8 cellular contexts compared by ENCODE assay signal in the genomic region with DNA sequence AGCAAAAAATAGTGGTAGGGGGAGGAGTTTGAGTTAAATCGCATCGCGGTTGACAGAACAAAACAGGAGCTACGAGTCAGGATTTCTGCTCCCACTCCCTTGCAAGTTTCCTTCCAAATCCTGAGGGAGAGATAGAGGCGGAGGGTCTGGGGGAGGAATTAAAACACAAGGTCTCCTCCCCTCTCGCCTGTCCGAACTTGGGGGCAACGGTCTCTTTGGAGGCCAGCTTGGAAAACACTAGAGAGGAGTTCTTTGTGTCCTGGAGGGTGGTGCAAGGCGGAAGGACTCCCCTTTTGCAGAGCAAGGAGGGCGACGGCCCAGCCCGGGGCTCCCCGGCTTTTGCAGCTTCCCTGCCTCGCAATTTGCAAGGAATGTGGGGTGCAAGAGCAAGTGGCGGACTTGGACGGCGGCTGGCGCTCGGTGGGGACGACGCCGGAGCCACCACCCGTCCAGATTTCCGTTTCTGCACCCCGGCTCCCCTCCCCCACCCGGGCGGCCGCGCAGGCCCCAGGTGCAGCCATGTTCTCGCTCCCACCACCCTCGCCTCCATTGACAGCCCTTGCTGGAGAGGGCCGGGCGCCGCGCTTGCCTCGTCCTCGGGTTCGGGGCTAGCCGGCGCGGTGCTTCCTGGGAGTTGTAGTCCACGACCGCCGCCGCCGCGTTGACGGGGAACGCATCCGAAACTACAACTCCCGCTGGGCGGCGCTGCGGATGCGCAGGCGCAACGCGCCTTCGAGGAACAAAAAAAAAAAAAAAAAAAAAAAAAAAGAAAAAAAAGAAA. TPM values are rescaled to one million over a fixed set of nuclear protein-coding genes. Genes with fewer than 3 reads are reported as not detected.
DNase-seq lines count a peak whose midpoint lies in the region; ATAC-seq, FAIRE-seq and TF ChIP-seq lines count a peak whose summit lies in the region.

No MANE protein-coding gene starts in this region.

- H2BK5ac ChIP-seq in H1 (ENCODE audit: low read depth, low read length): peak overlapping the region; percentile 99

- no peak for TF ChIP-seq EP300 in H1 (IDR thresholded peaks at IDR 0.05; ENCODE audit: borderline replicate concordance in 1 of 2, low read depth in 2 of 2, low read length in 2 of 2)

- CTCF ChIA-PET in activated CD8-positive, alpha-beta memory T cell treated with anti-CD3 and anti-CD28 coated beads, Interleukin-2, amount 10 ng/mL, durations not matched to agents 7 days and 5 days (lab: Charles Lee): interaction anchor here (0.6 to 0.7 kb wide), 2 partner anchors 63 to 240 kb away, joined by 3 to 4 read pairs; no protein-coding TSS in a partner anchor
- CTCF ChIA-PET in H1 (lab: Charles Lee; ENCODE audit: partially characterized antibody): interaction anchor here (0.9 to 1.3 kb wide), 2 partner anchors 67 to 251 kb away, joined by 4 read pairs; no protein-coding TSS in a partner anchor

- H3K36me3 Mint-ChIP-seq in activated CD8-positive, alpha-beta memory T cell treated with anti-CD3 and anti-CD28 coated beads, Interleukin-2, amount 10 ng/mL, durations not matched to agents 7 days and 5 days: peaks cover 7% of the 10 kb centered on the region

- H3K56ac ChIP-seq in H1 (replicated peaks; ENCODE audit: insufficient read length, low read depth, low read length): peak overlapping the region; percentile 97

- peaks cover 3 to 27% of the 10 kb centered on the region in 2 experiments; a peak in 3 of 4 replicates for H3K79me2 ChIP-seq in H1 (ENCODE audit: control insufficient read depth in 1 of 2, insufficient read depth in 2 of 2, low read length in 2 of 2)

- H3K14ac ChIP-seq in H1 (ENCODE audit: insufficient read length): no peak overlapping the region

- peaks cover 49% of the 10 kb centered on the region for H3K4me1 Mint-ChIP-seq in activated CD8-positive, alpha-beta memory T cell treated with anti-CD3 and anti-CD28 coated beads, Interleukin-2, amount 10 ng/mL, durations not matched to agents 7 days and 5 days

- H3K4me3 Mint-ChIP-seq in activated CD8-positive, alpha-beta memory T cell treated with anti-CD3 and anti-CD28 coated beads, Interleukin-2, amount 10 ng/mL, durations not matched to agents 7 days and 5 days: peak overlapping the region; percentile 81

- no peak overlapping the region for H3K23ac ChIP-seq in H1 (ENCODE audit: insufficient read length)

- no peak overlapping the region for H2AFZ ChIP-seq in H1 (ENCODE audit: low read length)

- TF ChIP-seq CTCF in H1 (IDR thresholded peaks at IDR 0.05; ENCODE audit: control extremely low read depth in 1 of 3, insufficient read depth in 1 of 3, low read depth in 1 of 3, low read length in 3 of 3): no peak

- H3K4me2 ChIP-seq in H1 (ENCODE audit: insufficient read depth in 1 of 2, low read depth in 2 of 2, low read length in 2 of 2): peak overlapping the region; percentile 65 to 96

- peak overlapping the region; percentile 93 for H3K27ac Mint-ChIP-seq in activated CD8-positive, alpha-beta memory T cell treated with anti-CD3 and anti-CD28 coated beads, Interleukin-2, amount 10 ng/mL, durations not matched to agents 7 days and 5 days

- H3K9me3 Mint-ChIP-seq in activated CD8-positive, alpha-beta memory T cell treated with anti-CD3 and anti-CD28 coated beads, Interleukin-2, amount 10 ng/mL, durations not matched to agents 7 days and 5 days (ENCODE audit: low read depth): no peaks in the 10 kb centered on the region

- peak overlapping the region; percentile 81 to 95 (median 86) for H3K9ac ChIP-seq in H1 (replicated peaks in 1 of 4; ENCODE audit: extremely low read depth in 1 of 4, low read depth in 3 of 4, low read length in 3 of 4)

- peak overlapping the region; percentile 98 for H3K27ac ChIP-seq in H1 (ENCODE audit: low read depth, low read length)

- H3K9me3 ChIP-seq in H1 (ENCODE audit: insufficient read depth in 2 of 2, low read depth in 1 of 2, low read length in 1 of 2): no peaks in the 10 kb centered on the region

- H3K4me1 ChIP-seq in H1 (replicated peaks in 1 of 4; ENCODE audit: control insufficient read depth in 3 of 4, insufficient read depth in 4 of 4, low read length in 3 of 4): peaks cover 7 to 21% (median 13%) of the 10 kb centered on the region in 4 experiments

- peak overlapping the region; percentile 72 for H2BK20ac ChIP-seq in H1 (ENCODE audit: low read length)

- H3K4me3 ChIP-seq in H1 (ENCODE audit: extremely low read depth in 1 of 4, insufficient read depth in 2 of 4, low read depth in 3 of 4, low read length in 4 of 4): peak overlapping the region; percentile 82 to 97 (median 88)

- DNase-seq in Caki2 (ENCODE audit: low read depth) (peak; percentile 98), HTR-8/SVneo (ENCODE audit: insufficient read length, low spot score) (peak; percentile 93), NOMO-1 (lab: John Stamatoyannopoulos, UW; ENCODE audit: unreplicated experiment in 2 of 2) (peak; percentile 100), H1 (ENCODE audit: low read depth in 1 of 2, low spot score in 2 of 2) (peak; percentile 92 to 99), mesenteric fat pad (ENCODE audit: low spot score) (peak; percentile 100)
- peak; percentile 99 for DNase-seq in activated CD8-positive, alpha-beta memory T cell treated with anti-CD3 and anti-CD28 coated beads, Interleukin-2, amount 10 ng/mL, durations not matched to agents 7 days and 5 days
- peak; percentile 96 for DNase-seq in stimulated activated CD8-positive, alpha-beta memory T cell treated with anti-CD3 and anti-CD28 coated beads, Interleukin-12 subunit alpha, Interleukin-12 subunit beta, amount 100 ng/mL, for 4 hours (ENCODE audit: low read depth)

- no peaks in the 10 kb centered on the region for H3K27me3 Mint-ChIP-seq in activated CD8-positive, alpha-beta memory T cell treated with anti-CD3 and anti-CD28 coated beads, Interleukin-2, amount 10 ng/mL, durations not matched to agents 7 days and 5 days

- in situ Hi-C loops in Caki2 (cut with HindIII; ENCODE audit: low pct_unique_long_range_greater_than_20kb, low sequenced_read_pairs): no loop called here

- H3K79me1 ChIP-seq in H1 (ENCODE audit: low read depth, low read length): no peaks in the 10 kb centered on the region

- FAIRE-seq in HTR-8/SVneo (lab: Jason Lieb, UNC) (no peak), H1 (lab: Jason Lieb, UNC) (no peak)

- no peak overlapping the region for H2AK5ac ChIP-seq in H1 (ENCODE audit: low read depth, low read length)

- no peaks in the 10 kb centered on the region for H3K27me3 ChIP-seq in H1 (replicated peaks in 1 of 4; ENCODE audit: control insufficient read depth in 3 of 4, extremely low read depth in 1 of 4, insufficient read depth in 3 of 4, low read length in 3 of 4)

- peak overlapping the region; percentile 98 for H4K8ac ChIP-seq in H1 (ENCODE audit: extremely low read depth, insufficient read depth, low read length)

- peak overlapping the region; percentile 85 for H3K18ac ChIP-seq in H1 (ENCODE audit: extremely low read depth, low read length)

- 1% methylated on average over 41 of the region's 59 CpGs; no CpG with 5 or more reads in 1 of the 2 experiments for WGBS in H1 (ENCODE audit: extremely low coverage in 1 of 2, insufficient coverage in 1 of 2, insufficient read length in 1 of 2, insufficient replicate concordance in 2 of 2, low coverage in 1 of 2, low lambda C conversion rate in 2 of 2, missing lambda C conversion rate in 1 of 2), 2 experiments

- peak; percentile 85 to 92 for TF ChIP-seq POLR2A in H1 (IDR thresholded peaks at IDR 0.05; ENCODE audit: control extremely low read depth in 1 of 2, low read depth in 2 of 2, low read length in 2 of 2)

- peak; percentile 52 for ATAC-seq in GM21367 (IDR thresholded peaks at IDR 0.05; ENCODE audit: unreplicated experiment)
- peak; percentile 83 for ATAC-seq in activated CD8-positive, alpha-beta memory T cell treated with anti-CD3 and anti-CD28 coated beads, Interleukin-2, amount 10 ng/mL, durations not matched to agents 7 days and 5 days

- peak overlapping the region; percentile 6 for H2BK120ac ChIP-seq in H1 (replicated peaks; ENCODE audit: low read depth, low read length)

- H4K5ac ChIP-seq in H1 (ENCODE audit: insufficient read length, low read depth, low read length): peak overlapping the region; percentile 95

- TF ChIP-seq RAD21 in H1 (IDR thresholded peaks at IDR 0.05 in 1 of 2, conservative IDR thresholded peaks at IDR 0.05 in 1 of 2; ENCODE audit: low read depth in 2 of 2, low read length in 2 of 2): 0 out of 4 replicates have a peak, but pooled peaks of 1 of the 2 experiments have one; percentile 3

- peaks cover 0 to 6% (median 0%) of the 10 kb centered on the region in 4 experiments; a peak in 1 of 8 replicates for H3K36me3 ChIP-seq in H1 (ENCODE audit: control insufficient read depth in 2 of 4, insufficient read depth in 4 of 4, low read length in 3 of 4)

- peaks cover 19% of the 10 kb centered on the region; the same call in 1 of the 2 replicates for H3K23me2 ChIP-seq in H1 (ENCODE audit: low read depth, low read length)

- H3K4ac ChIP-seq in H1 (replicated peaks; ENCODE audit: insufficient read length, low read depth, low read length): peak overlapping the region; percentile 25

- POLR2A ChIA-PET in H1 (lab: Charles Lee; ENCODE audit: partially characterized antibody): interaction anchor here (0.7 to 4.0 kb wide), 26 partner anchors 9 to 448 kb away, joined by 3 to 25 read pairs (median 5); no protein-coding TSS in a partner anchor

- peak overlapping the region; percentile 88; the same call in 1 of the 2 replicates for H2BK15ac ChIP-seq in H1 (ENCODE audit: low read length)

- peak overlapping the region; percentile 85; the same call in 1 of the 2 replicates for H2BK12ac ChIP-seq in H1 (ENCODE audit: low read depth, low read length)

- no peaks in the 10 kb centered on the region for H4K20me1 ChIP-seq in H1 (replicated peaks in 1 of 2; ENCODE audit: control insufficient read depth in 1 of 2, insufficient read depth in 2 of 2, low read length in 2 of 2)

- peak overlapping the region; percentile 54 for H4K91ac ChIP-seq in H1 (replicated peaks; ENCODE audit: insufficient read length, low read length)

TF ChIP-seq in H1, 55 proteins besides CTCF, POLR2A, EP300 and RAD21 (continues in another document):
- TF ChIP-seq SAP30 (IDR thresholded peaks at IDR 0.05; ENCODE audit: insufficient read depth, insufficient replicate concordance, low read length) (no peak), TAF1 (IDR thresholded peaks at IDR 0.05; ENCODE audit: low read depth, low read length) (peak; percentile 93)

RNA-seq across cellular contexts. Expression of gene GTF2I, which starts 0.4 kb away (rescaled TPM):
- 77.6 and 94.3 TPM in 2 replicates for total RNA-seq in Caki2 (2014; rRNA removed; shearing (Covaris generic); ENCODE audit: low replicate concordance)
- 100 to 1,000 TPM; 186 to 220 TPM for total RNA-seq in activated CD8-positive, alpha-beta memory T cell treated with anti-CD3 and anti-CD28 coated beads, Interleukin-2, amount 10 ng/mL, durations not matched to agents 7 days and 5 days
- 311 and 316 TPM in 2 replicates for total RNA-seq in H1 (2021; fragmentation: NEBNext Ultra II Directional; extraction: Animal tissue kit (Norgen Biotek cat#: 25700))
- polyA plus RNA-seq in H1 (2011; rRNA removed): 46.7 and 100 TPM in 2 replicates
- polyA plus RNA-seq in H1 (2011; cell fraction: cytosol; rRNA removed): 97.4 TPM
- polyA plus RNA-seq in H1 (2011; cell fraction: nucleus; rRNA removed): 157 TPM
- 115 to 199 TPM (median 139 TPM) in 4 replicates for polyA plus RNA-seq in H1 (2012, experiment 1 of 2)
- 16.4 TPM for polyA plus RNA-seq in H1 (2012, experiment 2 of 2)
- 244 TPM for polyA plus RNA-seq in H1 (2013, experiment 1 of 2)
- 229 TPM for polyA plus RNA-seq in H1 (2013, experiment 2 of 2)
- polyA minus RNA-seq in H1 (2011; rRNA and poly(A)+ RNA removed): 77.3 and 91.8 TPM in 2 replicates
- polyA minus RNA-seq in H1 (2011; cell fraction: cytosol; rRNA and poly(A)+ RNA removed): 88.3 TPM
- 212 TPM for polyA minus RNA-seq in H1 (2011; cell fraction: nucleus; rRNA and poly(A)+ RNA removed)
- 219 TPM for total RNA-seq in mesenteric fat pad

Comparison
In these comparisons a context has a peak if more than half of its experiments do, and no peak if none do; other contexts are left out.
1. Peak in every context shown above with its lines: DNase-seq, ATAC-seq, H3K4me3 ChIP-seq and H3K27ac ChIP-seq.